In genomic region chr1:9993571-9994075, GRCh38 we compare ENCODE assay signal across 19 cellular contexts. TPM values are rescaled to one million over a fixed set of nuclear protein-coding genes. Genes with fewer than 3 reads are reported as not detected.
DNase-seq lines count a peak whose midpoint lies in the region; ATAC-seq and TF ChIP-seq lines count a peak whose summit lies in the region.
"Had no signal": no experiment of that assay in that cellular context is flagged by ENCODE, and none has a peak within 500 bp of the region (broad histone marks: within the 10 kb centered on the region; RNA-seq: fewer than 3 reads in every experiment).

No MANE protein-coding gene starts in this region.

- H3K36me3 ChIP-seq in heart right ventricle (no peaks in the 10 kb centered on the region), thyroid gland (no peaks in the 10 kb centered on the region)

- H3K4me3 ChIP-seq in heart right ventricle (no peak overlapping the region), thyroid gland (replicated peaks in 1 of 3) (no peak overlapping the region)
- H3K4me3 ChIP-seq: BLaER1 treated with 17β-estradiol and CSF1 and Interleukin-3, amounts not matched to agents 10 nM and 100 nM; GM12878 had no signal

- TF ChIP-seq CTCF in heart right ventricle (IDR thresholded peaks at IDR 0.05) (no peak), mesothelial cell of epicardium (IDR thresholded peaks at IDR 0.05; ENCODE audit: unreplicated experiment) (no peak), thyroid gland (IDR thresholded peaks at IDR 0.05) (no peak)

- H3K36me3 Mint-ChIP-seq in dendritic cell treated with granulocyte-macrophage colony-stimulating factor and Interleukin-4, amounts not matched to agents 40 ng/mL and 50 ng/mL, for 4 days (ENCODE audit: low read depth) = no peaks in the 10 kb centered on the region
- no peaks in the 10 kb centered on the region for H3K36me3 Mint-ChIP-seq in mesothelial cell of epicardium

- peak overlapping the region; percentile 72 for H3K27ac Mint-ChIP-seq in dendritic cell treated with granulocyte-macrophage colony-stimulating factor and Interleukin-4, amounts not matched to agents 40 ng/mL and 50 ng/mL, for 4 days
- H3K27ac Mint-ChIP-seq in mesothelial cell of epicardium = peak overlapping the region; percentile 13
- H3K27ac Mint-ChIP-seq: CD4-positive, alpha-beta T cell; HFFc6 had no signal

- DNase-seq in heart right ventricle (no peak), Right ventricle myocardium inferior (ENCODE audit: missing footprints) (no peak), mesothelial cell of epicardium (ENCODE audit: low spot score in 2 of 2, unreplicated experiment in 2 of 2) (no peak), thyroid gland (no peak)
- DNase-seq: ACHN; Calu3; CD4-positive, alpha-beta T cell; DMS79; HCEC 1CT; HFFc6 had no signal

- H3K27me3 Mint-ChIP-seq in dendritic cell treated with granulocyte-macrophage colony-stimulating factor and Interleukin-4, amounts not matched to agents 40 ng/mL and 50 ng/mL, for 4 days = peaks cover 16% of the 10 kb centered on the region
- H3K27me3 Mint-ChIP-seq in mesothelial cell of epicardium (ENCODE audit: low read depth) = peaks cover 27% of the 10 kb centered on the region

- ATAC-seq in heart right ventricle = no peak
- no peak for ATAC-seq in Right ventricle myocardium inferior
- no peak for ATAC-seq in GM21381 (IDR thresholded peaks at IDR 0.05; ENCODE audit: unreplicated experiment)
- ATAC-seq in GM18511 (IDR thresholded peaks at IDR 0.05; ENCODE audit: unreplicated experiment) = no peak
- no peak for ATAC-seq in GM18873 (IDR thresholded peaks at IDR 0.05; ENCODE audit: low FRiP score, unreplicated experiment)
- ATAC-seq: GM12878 had no signal

- peaks cover 53% of the 10 kb centered on the region for H3K4me1 Mint-ChIP-seq in dendritic cell treated with granulocyte-macrophage colony-stimulating factor and Interleukin-4, amounts not matched to agents 40 ng/mL and 50 ng/mL, for 4 days (ENCODE audit: low read depth)
- H3K4me1 Mint-ChIP-seq in mesothelial cell of epicardium = peaks cover 9% of the 10 kb centered on the region

- intact Hi-C loops in heart right ventricle (cut with DNase I) = loop anchor here in 3 of 10 donors (5.0 kb wide), 2 partner anchors 36 to 41 kb away; no protein-coding TSS in a partner anchor
- intact Hi-C loops in Right ventricle myocardium inferior (cut with DNase I) = no loop called here
- intact Hi-C loops in dendritic cell treated with granulocyte-macrophage colony-stimulating factor and Interleukin-4, amounts not matched to agents 40 ng/mL and 50 ng/mL, for 4 days (cut with micrococcal nuclease) = no loop called here
- intact Hi-C loops in thyroid gland (cut with DNase I) = no loop called here

- TF ChIP-seq POLR2A in thyroid gland (IDR thresholded peaks at IDR 0.05) = no peak

- H3K27ac ChIP-seq in heart right ventricle (peak overlapping the region; percentile 63 to 83 (median 74)), thyroid gland (peak overlapping the region in 2 of 3 donors; percentile 31 to 41)

- H3K9me3 ChIP-seq in heart right ventricle (no peaks in the 10 kb centered on the region), thyroid gland (no peaks in the 10 kb centered on the region)

- peaks cover 0 to 37% (median 11%) of the 10 kb centered on the region in 7 donors for H3K27me3 ChIP-seq in heart right ventricle
- H3K27me3 ChIP-seq in thyroid gland = no peaks in the 10 kb centered on the region
- H3K27me3 ChIP-seq: BLaER1 treated with 17β-estradiol and CSF1 and Interleukin-3, amounts not matched to agents 10 nM and 100 nM had no signal

- H3K4me1 ChIP-seq in heart right ventricle (peaks cover 3 to 67% (median 53%) of the 10 kb centered on the region in 9 donors), thyroid gland (peaks cover 0 to 21% of the 10 kb centered on the region in 2 donors)

- WGBS in heart right ventricle, 2 donors = 68 to 76% methylated on average over 7 of the region's 7 CpGs
- WGBS in thyroid gland, 2 donors = 75 to 83% methylated on average over 7 of the region's 7 CpGs

- no peak overlapping the region for H3K4me3 Mint-ChIP-seq in dendritic cell treated with granulocyte-macrophage colony-stimulating factor and Interleukin-4, amounts not matched to agents 40 ng/mL and 50 ng/mL, for 4 days
- no peak overlapping the region for H3K4me3 Mint-ChIP-seq in mesothelial cell of epicardium
- H3K4me3 Mint-ChIP-seq: CD4-positive, alpha-beta T cell; HFFc6 had no signal

- H3K9me3 Mint-ChIP-seq in dendritic cell treated with granulocyte-macrophage colony-stimulating factor and Interleukin-4, amounts not matched to agents 40 ng/mL and 50 ng/mL, for 4 days = no peaks in the 10 kb centered on the region
- no peaks in the 10 kb centered on the region for H3K9me3 Mint-ChIP-seq in mesothelial cell of epicardium
- H3K9me3 Mint-ChIP-seq: CD4-positive, alpha-beta T cell had no signal

RNA-seq across cellular contexts. Expression of gene RBP7, which starts 3.4 kb away (rescaled TPM):
- total RNA-seq in heart right ventricle (10 to 100 TPM; 15.5 to 46.4 (median 24.4) TPM), Right ventricle myocardium inferior (39.3 TPM), mesothelial cell of epicardium (1.3 to 2.3 TPM (median 2.2 TPM) in 3 replicates), thyroid gland (10 to 100 TPM in 3 of 4 donors, 1 to 10 TPM in 1; 7.2 to 39.8 (median 32.8) TPM)
- polyA plus RNA-seq in heart right ventricle = 100 to 1,000 TPM in 1 of 2 donors, 10 to 100 TPM in 1; 54.7 to 106 TPM
- total RNA-seq: A172, GM12878, H4, HT1080 had no signal

RNA-seq across cellular contexts. Expression of gene UBE4B, which starts 39.1 kb away (rescaled TPM):
- total RNA-seq in heart right ventricle = 10 to 100 TPM; 59.0 to 87.3 (median 69.2) TPM
- 10 to 100 TPM; 18.3 to 23.4 TPM for polyA plus RNA-seq in heart right ventricle
- total RNA-seq in Right ventricle myocardium inferior = 66.4 TPM
- total RNA-seq in mesothelial cell of epicardium = 61.3 to 64.5 TPM (median 63.7 TPM) in 3 replicates
- total RNA-seq in thyroid gland = 10 to 100 TPM; 64.0 to 89.0 (median 71.0) TPM

RNA-seq across cellular contexts. Expression of gene NMNAT1, which starts 50.3 kb away (rescaled TPM):
- total RNA-seq in heart right ventricle (10 to 100 TPM; 14.2 to 23.7 (median 20.3) TPM), Right ventricle myocardium inferior (19.3 TPM), mesothelial cell of epicardium (9.7 to 11.3 TPM (median 11.3 TPM) in 3 replicates), thyroid gland (10 to 100 TPM; 10.7 to 18.4 (median 14.7) TPM)
- polyA plus RNA-seq in heart right ventricle = 10 to 100 TPM in 1 of 2 donors, 1 to 10 TPM in 1; 9.6 to 14.3 TPM

RNA-seq across cellular contexts. Expression of gene LZIC, which starts 50.4 kb away (rescaled TPM):
- total RNA-seq in heart right ventricle (10 to 100 TPM; 27.7 to 38.0 (median 34.2) TPM), Right ventricle myocardium inferior (41.8 TPM), mesothelial cell of epicardium (34.9 to 36.6 TPM (median 35.1 TPM) in 3 replicates), thyroid gland (10 to 100 TPM; 23.0 to 42.7 (median 34.1) TPM)
- polyA plus RNA-seq in heart right ventricle = 10 to 100 TPM; 13.4 to 20.6 TPM
